1 cellular context compared by ENCODE assay signal in the genomic region with DNA sequence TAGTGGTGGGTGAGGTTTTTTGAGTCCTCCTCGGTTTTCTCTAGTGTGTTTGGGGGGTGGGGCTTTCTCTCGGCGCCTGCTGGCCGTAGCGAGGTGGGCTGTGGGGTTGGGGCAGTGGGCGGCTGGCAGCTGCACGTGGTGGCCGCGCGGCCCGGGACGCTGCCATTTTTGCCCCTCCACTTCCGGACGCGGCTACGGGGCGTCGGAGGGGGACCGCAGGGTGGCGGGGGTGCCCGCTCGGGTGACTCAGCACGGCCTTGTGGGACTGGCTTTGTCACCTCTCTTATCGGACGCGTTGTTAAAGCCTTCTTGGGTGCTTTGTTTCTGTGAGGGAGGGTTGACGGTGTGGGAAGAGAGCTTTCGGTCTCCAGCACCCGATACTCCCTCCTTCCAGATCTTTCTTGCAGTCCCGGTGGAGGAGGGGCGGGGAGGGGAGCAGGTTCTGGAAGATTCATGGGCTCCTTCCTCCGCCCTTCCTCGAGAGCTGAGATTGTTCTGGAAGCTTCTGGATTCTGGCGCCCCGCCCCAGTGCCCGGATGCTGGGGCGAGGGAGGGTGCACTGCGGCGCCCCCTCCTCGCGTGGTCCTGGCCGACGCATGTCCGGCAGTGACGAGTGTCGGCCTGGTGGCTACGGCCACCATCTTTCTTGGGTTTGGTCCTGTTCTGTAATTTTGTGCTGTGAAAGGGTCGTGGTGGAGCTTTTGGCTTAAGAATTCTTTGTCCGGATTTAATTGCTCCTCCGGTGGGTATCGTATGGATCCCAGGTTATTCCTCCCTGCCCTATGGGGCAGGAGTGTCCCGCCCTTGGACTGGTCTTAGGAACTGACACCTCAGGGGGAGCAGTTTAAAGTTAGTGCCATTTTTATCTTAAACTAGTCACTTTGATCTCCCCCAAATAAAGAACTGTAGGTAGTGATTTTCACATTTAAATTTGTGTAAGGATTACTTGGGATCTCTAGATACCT.
TF ChIP-seq lines count a peak whose summit lies in the region.

No MANE protein-coding gene starts in this region.

TF ChIP-seq in HepG2, 621 proteins besides CTCF, POLR2A, EP300 and RAD21 (continued from another document and continues in another):
- TF ChIP-seq, protein P1, sequence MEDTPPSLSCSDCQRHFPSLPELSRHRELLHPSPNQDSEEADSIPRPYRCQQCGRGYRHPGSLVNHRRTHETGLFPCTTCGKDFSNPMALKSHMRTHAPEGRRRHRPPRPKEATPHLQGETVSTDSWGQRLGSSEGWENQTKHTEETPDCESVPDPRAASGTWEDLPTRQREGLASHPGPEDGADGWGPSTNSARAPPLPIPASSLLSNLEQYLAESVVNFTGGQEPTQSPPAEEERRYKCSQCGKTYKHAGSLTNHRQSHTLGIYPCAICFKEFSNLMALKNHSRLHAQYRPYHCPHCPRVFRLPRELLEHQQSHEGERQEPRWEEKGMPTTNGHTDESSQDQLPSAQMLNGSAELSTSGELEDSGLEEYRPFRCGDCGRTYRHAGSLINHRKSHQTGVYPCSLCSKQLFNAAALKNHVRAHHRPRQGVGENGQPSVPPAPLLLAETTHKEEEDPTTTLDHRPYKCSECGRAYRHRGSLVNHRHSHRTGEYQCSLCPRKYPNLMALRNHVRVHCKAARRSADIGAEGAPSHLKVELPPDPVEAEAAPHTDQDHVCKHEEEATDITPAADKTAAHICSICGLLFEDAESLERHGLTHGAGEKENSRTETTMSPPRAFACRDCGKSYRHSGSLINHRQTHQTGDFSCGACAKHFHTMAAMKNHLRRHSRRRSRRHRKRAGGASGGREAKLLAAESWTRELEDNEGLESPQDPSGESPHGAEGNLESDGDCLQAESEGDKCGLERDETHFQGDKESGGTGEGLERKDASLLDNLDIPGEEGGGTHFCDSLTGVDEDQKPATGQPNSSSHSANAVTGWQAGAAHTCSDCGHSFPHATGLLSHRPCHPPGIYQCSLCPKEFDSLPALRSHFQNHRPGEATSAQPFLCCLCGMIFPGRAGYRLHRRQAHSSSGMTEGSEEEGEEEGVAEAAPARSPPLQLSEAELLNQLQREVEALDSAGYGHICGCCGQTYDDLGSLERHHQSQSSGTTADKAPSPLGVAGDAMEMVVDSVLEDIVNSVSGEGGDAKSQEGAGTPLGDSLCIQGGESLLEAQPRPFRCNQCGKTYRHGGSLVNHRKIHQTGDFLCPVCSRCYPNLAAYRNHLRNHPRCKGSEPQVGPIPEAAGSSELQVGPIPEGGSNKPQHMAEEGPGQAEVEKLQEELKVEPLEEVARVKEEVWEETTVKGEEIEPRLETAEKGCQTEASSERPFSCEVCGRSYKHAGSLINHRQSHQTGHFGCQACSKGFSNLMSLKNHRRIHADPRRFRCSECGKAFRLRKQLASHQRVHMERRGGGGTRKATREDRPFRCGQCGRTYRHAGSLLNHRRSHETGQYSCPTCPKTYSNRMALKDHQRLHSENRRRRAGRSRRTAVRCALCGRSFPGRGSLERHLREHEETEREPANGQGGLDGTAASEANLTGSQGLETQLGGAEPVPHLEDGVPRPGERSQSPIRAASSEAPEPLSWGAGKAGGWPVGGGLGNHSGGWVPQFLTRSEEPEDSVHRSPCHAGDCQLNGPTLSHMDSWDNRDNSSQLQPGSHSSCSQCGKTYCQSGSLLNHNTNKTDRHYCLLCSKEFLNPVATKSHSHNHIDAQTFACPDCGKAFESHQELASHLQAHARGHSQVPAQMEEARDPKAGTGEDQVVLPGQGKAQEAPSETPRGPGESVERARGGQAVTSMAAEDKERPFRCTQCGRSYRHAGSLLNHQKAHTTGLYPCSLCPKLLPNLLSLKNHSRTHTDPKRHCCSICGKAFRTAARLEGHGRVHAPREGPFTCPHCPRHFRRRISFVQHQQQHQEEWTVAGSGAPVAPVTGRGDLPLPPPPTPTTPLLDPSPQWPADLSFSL (CRISPR knock-in tag; IDR thresholded peaks at IDR 0.05) = no peak
- TF ChIP-seq, protein P2, sequence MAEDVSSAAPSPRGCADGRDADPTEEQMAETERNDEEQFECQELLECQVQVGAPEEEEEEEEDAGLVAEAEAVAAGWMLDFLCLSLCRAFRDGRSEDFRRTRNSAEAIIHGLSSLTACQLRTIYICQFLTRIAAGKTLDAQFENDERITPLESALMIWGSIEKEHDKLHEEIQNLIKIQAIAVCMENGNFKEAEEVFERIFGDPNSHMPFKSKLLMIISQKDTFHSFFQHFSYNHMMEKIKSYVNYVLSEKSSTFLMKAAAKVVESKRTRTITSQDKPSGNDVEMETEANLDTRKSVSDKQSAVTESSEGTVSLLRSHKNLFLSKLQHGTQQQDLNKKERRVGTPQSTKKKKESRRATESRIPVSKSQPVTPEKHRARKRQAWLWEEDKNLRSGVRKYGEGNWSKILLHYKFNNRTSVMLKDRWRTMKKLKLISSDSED (CRISPR knock-in tag; IDR thresholded peaks at IDR 0.05) = 0 out of 2 replicates have a peak, but pooled peaks have one; percentile 60
- TF ChIP-seq ZNF3 (CRISPR knock-in tag; IDR thresholded peaks at IDR 0.05) (no peak), ZNF597 (CRISPR knock-in tag; IDR thresholded peaks at IDR 0.05) (no peak), NCOA2 (CRISPR knock-in tag; IDR thresholded peaks at IDR 0.05) (no peak), CEBPG (CRISPR knock-in tag; IDR thresholded peaks at IDR 0.05) (no peak), SYNCRIP (IDR thresholded peaks at IDR 0.05; ENCODE audit: insufficient read depth, low read depth, low read length) (no peak), BCL6 (CRISPR knock-in tag; IDR thresholded peaks at IDR 0.05) (peak; percentile 50; the same call in 1 of the 2 replicates), ZNF768 (CRISPR knock-in tag; IDR thresholded peaks at IDR 0.05) (0 out of 2 replicates have a peak, but pooled peaks have one; percentile 34), ADNP (CRISPR knock-in tag; IDR thresholded peaks at IDR 0.05) (no peak), GMEB1 (CRISPR knock-in tag; IDR thresholded peaks at IDR 0.05; ENCODE audit: borderline replicate concordance) (no peak), HMG20B (CRISPR knock-in tag; conservative IDR thresholded peaks at IDR 0.05) (no peak), ATF7 (IDR thresholded peaks at IDR 0.05) (no peak), ATF7 (CRISPR knock-in tag; IDR thresholded peaks at IDR 0.05) (no peak), ZSCAN9 (CRISPR knock-in tag; IDR thresholded peaks at IDR 0.05; ENCODE audit: borderline replicate concordance) (no peak), MEIS2 (CRISPR knock-in tag; IDR thresholded peaks at IDR 0.05) (no peak; the same call in 1 of the 2 replicates), ZNF275 (CRISPR knock-in tag; IDR thresholded peaks at IDR 0.05; ENCODE audit: borderline replicate concordance) (no peak; the same call in 1 of the 2 replicates), PHF21A (CRISPR knock-in tag; IDR thresholded peaks at IDR 0.05) (no peak), E2F5 (CRISPR knock-in tag; conservative IDR thresholded peaks at IDR 0.05) (no peak), ZNF589 (CRISPR knock-in tag; conservative IDR thresholded peaks at IDR 0.05) (no peak), HNRNPH1 (optimal IDR thresholded peaks at IDR 0.05; ENCODE audit: low read depth, low read length) (no peak), ZNF570 (CRISPR knock-in tag; IDR thresholded peaks at IDR 0.05; ENCODE audit: borderline replicate concordance) (peak; percentile 51; the same call in 1 of the 2 replicates), ARHGAP35 (CRISPR knock-in tag; IDR thresholded peaks at IDR 0.05; ENCODE audit: borderline replicate concordance) (peak; percentile 28; the same call in 1 of the 2 replicates), ZNF773 (CRISPR knock-in tag; IDR thresholded peaks at IDR 0.05; ENCODE audit: borderline replicate concordance) (no peak), ZNF234 (CRISPR knock-in tag; conservative IDR thresholded peaks at IDR 0.05) (peak; percentile 59; the same call in 1 of the 2 replicates), ZFP36L1 (CRISPR knock-in tag; IDR thresholded peaks at IDR 0.05) (peak; percentile 85; the same call in 1 of the 2 replicates), SP4 (CRISPR knock-in tag; IDR thresholded peaks at IDR 0.05) (no peak)
- TF ChIP-seq, protein P3, sequence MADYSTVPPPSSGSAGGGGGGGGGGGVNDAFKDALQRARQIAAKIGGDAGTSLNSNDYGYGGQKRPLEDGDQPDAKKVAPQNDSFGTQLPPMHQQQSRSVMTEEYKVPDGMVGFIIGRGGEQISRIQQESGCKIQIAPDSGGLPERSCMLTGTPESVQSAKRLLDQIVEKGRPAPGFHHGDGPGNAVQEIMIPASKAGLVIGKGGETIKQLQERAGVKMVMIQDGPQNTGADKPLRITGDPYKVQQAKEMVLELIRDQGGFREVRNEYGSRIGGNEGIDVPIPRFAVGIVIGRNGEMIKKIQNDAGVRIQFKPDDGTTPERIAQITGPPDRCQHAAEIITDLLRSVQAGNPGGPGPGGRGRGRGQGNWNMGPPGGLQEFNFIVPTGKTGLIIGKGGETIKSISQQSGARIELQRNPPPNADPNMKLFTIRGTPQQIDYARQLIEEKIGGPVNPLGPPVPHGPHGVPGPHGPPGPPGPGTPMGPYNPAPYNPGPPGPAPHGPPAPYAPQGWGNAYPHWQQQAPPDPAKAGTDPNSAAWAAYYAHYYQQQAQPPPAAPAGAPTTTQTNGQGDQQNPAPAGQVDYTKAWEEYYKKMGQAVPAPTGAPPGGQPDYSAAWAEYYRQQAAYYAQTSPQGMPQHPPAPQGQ (CRISPR knock-in tag; IDR thresholded peaks at IDR 0.05; ENCODE audit: borderline replicate concordance) = no peak
- TF ChIP-seq, protein P4, sequence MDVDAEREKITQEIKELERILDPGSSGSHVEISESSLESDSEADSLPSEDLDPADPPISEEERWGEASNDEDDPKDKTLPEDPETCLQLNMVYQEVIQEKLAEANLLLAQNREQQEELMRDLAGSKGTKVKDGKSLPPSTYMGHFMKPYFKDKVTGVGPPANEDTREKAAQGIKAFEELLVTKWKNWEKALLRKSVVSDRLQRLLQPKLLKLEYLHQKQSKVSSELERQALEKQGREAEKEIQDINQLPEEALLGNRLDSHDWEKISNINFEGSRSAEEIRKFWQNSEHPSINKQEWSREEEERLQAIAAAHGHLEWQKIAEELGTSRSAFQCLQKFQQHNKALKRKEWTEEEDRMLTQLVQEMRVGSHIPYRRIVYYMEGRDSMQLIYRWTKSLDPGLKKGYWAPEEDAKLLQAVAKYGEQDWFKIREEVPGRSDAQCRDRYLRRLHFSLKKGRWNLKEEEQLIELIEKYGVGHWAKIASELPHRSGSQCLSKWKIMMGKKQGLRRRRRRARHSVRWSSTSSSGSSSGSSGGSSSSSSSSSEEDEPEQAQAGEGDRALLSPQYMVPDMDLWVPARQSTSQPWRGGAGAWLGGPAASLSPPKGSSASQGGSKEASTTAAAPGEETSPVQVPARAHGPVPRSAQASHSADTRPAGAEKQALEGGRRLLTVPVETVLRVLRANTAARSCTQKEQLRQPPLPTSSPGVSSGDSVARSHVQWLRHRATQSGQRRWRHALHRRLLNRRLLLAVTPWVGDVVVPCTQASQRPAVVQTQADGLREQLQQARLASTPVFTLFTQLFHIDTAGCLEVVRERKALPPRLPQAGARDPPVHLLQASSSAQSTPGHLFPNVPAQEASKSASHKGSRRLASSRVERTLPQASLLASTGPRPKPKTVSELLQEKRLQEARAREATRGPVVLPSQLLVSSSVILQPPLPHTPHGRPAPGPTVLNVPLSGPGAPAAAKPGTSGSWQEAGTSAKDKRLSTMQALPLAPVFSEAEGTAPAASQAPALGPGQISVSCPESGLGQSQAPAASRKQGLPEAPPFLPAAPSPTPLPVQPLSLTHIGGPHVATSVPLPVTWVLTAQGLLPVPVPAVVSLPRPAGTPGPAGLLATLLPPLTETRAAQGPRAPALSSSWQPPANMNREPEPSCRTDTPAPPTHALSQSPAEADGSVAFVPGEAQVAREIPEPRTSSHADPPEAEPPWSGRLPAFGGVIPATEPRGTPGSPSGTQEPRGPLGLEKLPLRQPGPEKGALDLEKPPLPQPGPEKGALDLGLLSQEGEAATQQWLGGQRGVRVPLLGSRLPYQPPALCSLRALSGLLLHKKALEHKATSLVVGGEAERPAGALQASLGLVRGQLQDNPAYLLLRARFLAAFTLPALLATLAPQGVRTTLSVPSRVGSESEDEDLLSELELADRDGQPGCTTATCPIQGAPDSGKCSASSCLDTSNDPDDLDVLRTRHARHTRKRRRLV (CRISPR knock-in tag; IDR thresholded peaks at IDR 0.05) = no peak
